In genomic region chr5:88872971-88873370, GRCh38 we compare ENCODE assay signal across 1 cellular context.
TF ChIP-seq lines count a peak whose summit lies in the region.

No MANE protein-coding gene starts in this region.

TF ChIP-seq in K562, 482 proteins besides CTCF, POLR2A, EP300 and RAD21:
- TF ChIP-seq WHSC1 (IDR thresholded peaks at IDR 0.05; ENCODE audit: low read length), result no peak
- no peak for TF ChIP-seq JUN (IDR thresholded peaks at IDR 0.05; ENCODE audit: borderline replicate concordance, low read depth, low read length)
- no peak for TF ChIP-seq JUN (CRISPR knock-in tag; IDR thresholded peaks at IDR 0.05; ENCODE audit: borderline replicate concordance)
- no peak for TF ChIP-seq HIVEP1 (CRISPR knock-in tag; IDR thresholded peaks at IDR 0.05)
- TF ChIP-seq ETV5 (CRISPR knock-in tag; IDR thresholded peaks at IDR 0.05; ENCODE audit: low read depth), result no peak
- no peak for TF ChIP-seq PHB2 (IDR thresholded peaks at IDR 0.05; ENCODE audit: low read depth)
- no peak for TF ChIP-seq FOXJ3 (CRISPR knock-in tag; IDR thresholded peaks at IDR 0.05)
- TF ChIP-seq SMARCB1 (IDR thresholded peaks at IDR 0.05; ENCODE audit: insufficient read length, low read depth), result no peak
- TF ChIP-seq HMBOX1 (IDR thresholded peaks at IDR 0.05), result no peak
- no peak for TF ChIP-seq CHD7 (IDR thresholded peaks at IDR 0.05; ENCODE audit: low read depth, low read length)
